8 cellular contexts compared by ENCODE assay signal in genomic region chr7:100865971-100866720, GRCh38. TPM values are rescaled to one million over a fixed set of nuclear protein-coding genes. Genes with fewer than 3 reads are reported as not detected.
DNase-seq lines count a peak whose midpoint lies in the region; ATAC-seq and TF ChIP-seq lines count a peak whose summit lies in the region.

No MANE protein-coding gene starts in this region.

- peak; percentile 23 for DNase-seq in activated CD4-positive, alpha-beta T cell treated with anti-CD3 and anti-CD28 coated beads, Interleukin-2, amount 10 ng/mL, durations not matched to agents 7 days and 5 days
- DNase-seq in activated CD4-positive, alpha-beta T cell treated with anti-CD3 and anti-CD28 coated beads, Interleukin-2, amount 50 U/mL, for 1 hour = no peak
- DNase-seq in SW480 (ENCODE audit: low spot score) = peak; percentile 77
- peak; percentile 71 for DNase-seq in epithelial cell of esophagus (ENCODE audit: low read depth)
- DNase-seq in WERI-Rb-1 = no peak
- DNase-seq in Kasumi-1 (lab: John Stamatoyannopoulos, UW) = no peak

- H3K27ac Mint-ChIP-seq in activated CD4-positive, alpha-beta T cell treated with anti-CD3 and anti-CD28 coated beads, Interleukin-2, amount 10 ng/mL, durations not matched to agents 7 days and 5 days = peak overlapping the region; percentile 93

- H3K27me3 Mint-ChIP-seq in activated CD4-positive, alpha-beta T cell treated with anti-CD3 and anti-CD28 coated beads, Interleukin-2, amount 10 ng/mL, durations not matched to agents 7 days and 5 days = no peaks in the 10 kb centered on the region

- POLR2A ChIA-PET in activated CD4-positive, alpha-beta T cell treated with anti-CD3 and anti-CD28 coated beads, Interleukin-2, amount 10 ng/mL, durations not matched to agents 7 days and 5 days (lab: Charles Lee) = interaction anchor here (0.7 to 1.0 kb wide), 2 partner anchors 9 to 14 kb away, joined by 3 read pairs; partner anchors contain the start of genes SLC12A9 and SRRT

- H3K4me1 Mint-ChIP-seq in activated CD4-positive, alpha-beta T cell treated with anti-CD3 and anti-CD28 coated beads, Interleukin-2, amount 10 ng/mL, durations not matched to agents 7 days and 5 days = peaks cover 22% of the 10 kb centered on the region

- H3K27ac ChIP-seq in neutrophil (peak overlapping the region; percentile 36), WERI-Rb-1 (no peak overlapping the region)

- CTCF ChIA-PET in activated CD4-positive, alpha-beta T cell treated with anti-CD3 and anti-CD28 coated beads, Interleukin-2, amount 10 ng/mL, durations not matched to agents 7 days and 5 days (lab: Charles Lee) = interaction anchor here (1.1 to 1.6 kb wide), 2 partner anchors 14 to 161 kb away, joined by 3 to 4 read pairs; partner anchors contain the start of gene SLC12A9

- H3K4me3 ChIP-seq in epithelial cell of esophagus (ENCODE audit: low read length) (peak overlapping the region; percentile 81), neutrophil (ENCODE audit: low read depth in 1 of 2, low read length in 1 of 2) (peak overlapping the region in 1 of 2 experiments; percentile 58), WERI-Rb-1 (ENCODE audit: low read depth, low read length) (no peak overlapping the region)

- H3K9me3 Mint-ChIP-seq in activated CD4-positive, alpha-beta T cell treated with anti-CD3 and anti-CD28 coated beads, Interleukin-2, amount 10 ng/mL, durations not matched to agents 7 days and 5 days = no peaks in the 10 kb centered on the region

- TF ChIP-seq CTCF in epithelial cell of esophagus (IDR thresholded peaks at IDR 0.05; ENCODE audit: insufficient read depth, low read depth, low read length, missing control alignments) (no peak), neutrophil (IDR thresholded peaks at IDR 0.05) (no peak), WERI-Rb-1 (IDR thresholded peaks at IDR 0.05; ENCODE audit: low read depth, low read length) (no peak)

- H3K36me3 Mint-ChIP-seq in activated CD4-positive, alpha-beta T cell treated with anti-CD3 and anti-CD28 coated beads, Interleukin-2, amount 10 ng/mL, durations not matched to agents 7 days and 5 days (ENCODE audit: low read depth) = peaks cover 27% of the 10 kb centered on the region

- peaks cover 28 to 38% of the 10 kb centered on the region in 2 experiments for H3K4me1 ChIP-seq in neutrophil (ENCODE audit: control insufficient read depth in 1 of 2, insufficient read depth in 1 of 2, low read depth in 1 of 2, low read length in 1 of 2)

- peak overlapping the region; percentile 81 for H3K4me3 Mint-ChIP-seq in activated CD4-positive, alpha-beta T cell treated with anti-CD3 and anti-CD28 coated beads, Interleukin-2, amount 10 ng/mL, durations not matched to agents 7 days and 5 days

- no peak for ATAC-seq in HG02571 (IDR thresholded peaks at IDR 0.05; ENCODE audit: unreplicated experiment)

- no peaks in the 10 kb centered on the region for H3K27me3 ChIP-seq in neutrophil
- no peaks in the 10 kb centered on the region for H3K27me3 ChIP-seq in WERI-Rb-1 (ENCODE audit: insufficient read depth, low read depth, severe bottlenecking)

- H3K9me3 ChIP-seq in neutrophil (no peaks in the 10 kb centered on the region), WERI-Rb-1 (ENCODE audit: severe bottlenecking) (no peaks in the 10 kb centered on the region)

- H3K36me3 ChIP-seq in neutrophil = peaks cover 58% of the 10 kb centered on the region
- H3K36me3 ChIP-seq in WERI-Rb-1 = no peaks in the 10 kb centered on the region

RNA-seq across cellular contexts. Expression of gene TRIP6, which starts 1.0 kb away (rescaled TPM):
- 10 to 100 TPM; 24.8 to 34.2 TPM for total RNA-seq in activated CD4-positive, alpha-beta T cell treated with anti-CD3 and anti-CD28 coated beads, Interleukin-2, amount 10 ng/mL, durations not matched to agents 7 days and 5 days

RNA-seq across cellular contexts. Expression of gene SRRT, which starts 8.8 kb away (rescaled TPM):
- total RNA-seq in activated CD4-positive, alpha-beta T cell treated with anti-CD3 and anti-CD28 coated beads, Interleukin-2, amount 10 ng/mL, durations not matched to agents 7 days and 5 days = 100 to 1,000 TPM; 262 to 280 TPM

RNA-seq across cellular contexts. Expression of gene SLC12A9, which starts 13.6 kb away (rescaled TPM):
- 10 to 100 TPM; 44.1 to 49.1 TPM for total RNA-seq in activated CD4-positive, alpha-beta T cell treated with anti-CD3 and anti-CD28 coated beads, Interleukin-2, amount 10 ng/mL, durations not matched to agents 7 days and 5 days

RNA-seq across cellular contexts. Expression of gene UFSP1, which starts 23.4 kb away (rescaled TPM):
- 1 to 10 TPM; 2.3 to 3.1 TPM for total RNA-seq in activated CD4-positive, alpha-beta T cell treated with anti-CD3 and anti-CD28 coated beads, Interleukin-2, amount 10 ng/mL, durations not matched to agents 7 days and 5 days

RNA-seq across cellular contexts. Expression of gene ACHE, which starts 29.5 kb away (rescaled TPM):
- total RNA-seq in activated CD4-positive, alpha-beta T cell treated with anti-CD3 and anti-CD28 coated beads, Interleukin-2, amount 10 ng/mL, durations not matched to agents 7 days and 5 days = not detected

Comparison
In these comparisons a context has a peak if more than half of its experiments do, and no peak if none do; other contexts are left out.
1. DNase-seq: peak in activated CD4-positive, alpha-beta T cell treated with anti-CD3 and anti-CD28 coated beads, Interleukin-2, amount 10 ng/mL, durations not matched to agents 7 days and 5 days (single experiment), SW480 (single experiment) and epithelial cell of esophagus (single experiment); none in activated CD4-positive, alpha-beta T cell treated with anti-CD3 and anti-CD28 coated beads, Interleukin-2, amount 50 U/mL, for 1 hour (single experiment), WERI-Rb-1 (single experiment) and Kasumi-1 (0 of 2).